1 cellular context compared by ENCODE assay signal in the genomic region with DNA sequence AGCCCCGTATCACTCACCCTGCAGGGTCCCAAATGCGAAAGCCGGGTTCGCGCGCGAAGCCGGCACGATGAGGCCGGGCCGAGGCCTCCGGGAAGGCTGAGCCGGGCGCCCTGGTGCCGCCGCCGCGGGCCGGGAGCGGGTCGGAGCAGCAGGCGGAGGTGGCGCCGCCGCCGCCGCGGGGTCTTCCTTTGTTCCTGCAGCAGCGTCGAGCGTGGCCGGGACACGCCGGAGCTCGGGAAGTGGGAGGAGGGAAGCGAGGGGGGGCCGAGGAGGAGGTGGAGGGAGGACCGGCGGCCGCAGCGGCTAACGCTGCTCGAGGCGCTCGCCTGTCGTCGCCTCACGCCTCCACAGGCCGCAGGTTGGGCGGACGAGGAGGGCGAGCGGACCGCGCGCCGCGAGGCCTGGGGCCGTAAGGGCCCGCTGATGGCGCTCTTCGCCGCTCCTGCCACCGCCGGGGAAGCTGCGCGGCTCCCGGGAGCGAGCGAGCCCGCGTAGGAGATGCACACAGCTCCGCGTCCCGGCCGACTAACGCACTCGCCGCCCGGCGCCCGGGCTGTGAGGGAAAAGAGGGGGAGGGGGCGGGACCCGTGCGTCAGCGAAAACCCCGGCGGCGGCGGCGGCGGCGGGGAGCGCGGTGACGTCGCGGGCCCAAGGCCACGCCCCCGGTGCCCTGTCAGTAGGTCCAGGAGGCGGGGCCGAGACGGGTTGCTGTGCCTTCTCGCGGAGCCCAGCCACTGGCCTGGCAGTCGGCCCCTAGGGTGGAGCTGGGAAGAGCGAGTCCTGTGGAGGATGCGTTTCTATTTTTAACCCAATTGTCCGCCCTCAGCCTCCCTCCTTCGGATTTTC.
TF ChIP-seq lines count a peak whose summit lies in the region.

A gene with protein sequence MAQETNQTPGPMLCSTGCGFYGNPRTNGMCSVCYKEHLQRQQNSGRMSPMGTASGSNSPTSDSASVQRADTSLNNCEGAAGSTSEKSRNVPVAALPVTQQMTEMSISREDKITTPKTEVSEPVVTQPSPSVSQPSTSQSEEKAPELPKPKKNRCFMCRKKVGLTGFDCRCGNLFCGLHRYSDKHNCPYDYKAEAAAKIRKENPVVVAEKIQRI (minus strand): TSS at position 530 of the 846 bp plus-strand sequence. CDS start 4,430 bp downstream, outside the sequence.

TF ChIP-seq in K562, 482 proteins besides CTCF, POLR2A, EP300 and RAD21 (continued from another document and continues in another):
- TF ChIP-seq, protein P1, sequence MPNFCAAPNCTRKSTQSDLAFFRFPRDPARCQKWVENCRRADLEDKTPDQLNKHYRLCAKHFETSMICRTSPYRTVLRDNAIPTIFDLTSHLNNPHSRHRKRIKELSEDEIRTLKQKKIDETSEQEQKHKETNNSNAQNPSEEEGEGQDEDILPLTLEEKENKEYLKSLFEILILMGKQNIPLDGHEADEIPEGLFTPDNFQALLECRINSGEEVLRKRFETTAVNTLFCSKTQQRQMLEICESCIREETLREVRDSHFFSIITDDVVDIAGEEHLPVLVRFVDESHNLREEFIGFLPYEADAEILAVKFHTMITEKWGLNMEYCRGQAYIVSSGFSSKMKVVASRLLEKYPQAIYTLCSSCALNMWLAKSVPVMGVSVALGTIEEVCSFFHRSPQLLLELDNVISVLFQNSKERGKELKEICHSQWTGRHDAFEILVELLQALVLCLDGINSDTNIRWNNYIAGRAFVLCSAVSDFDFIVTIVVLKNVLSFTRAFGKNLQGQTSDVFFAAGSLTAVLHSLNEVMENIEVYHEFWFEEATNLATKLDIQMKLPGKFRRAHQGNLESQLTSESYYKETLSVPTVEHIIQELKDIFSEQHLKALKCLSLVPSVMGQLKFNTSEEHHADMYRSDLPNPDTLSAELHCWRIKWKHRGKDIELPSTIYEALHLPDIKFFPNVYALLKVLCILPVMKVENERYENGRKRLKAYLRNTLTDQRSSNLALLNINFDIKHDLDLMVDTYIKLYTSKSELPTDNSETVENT (CRISPR knock-in tag; IDR thresholded peaks at IDR 0.05), result peak; percentile 40; the same call in 1 of the 2 replicates
- no peak for TF ChIP-seq TEAD4 (IDR thresholded peaks at IDR 0.05; ENCODE audit: low read length)
- TF ChIP-seq TEAD4 (CRISPR knock-in tag; IDR thresholded peaks at IDR 0.05; ENCODE audit: borderline replicate concordance), result no peak
- TF ChIP-seq DMBX1 (CRISPR knock-in tag; IDR thresholded peaks at IDR 0.05; ENCODE audit: borderline replicate concordance), result no peak
- no peak for TF ChIP-seq BRCA1 (IDR thresholded peaks at IDR 0.05)
- peak; percentile 47; the same call in 1 of the 2 replicates for TF ChIP-seq BRCA1 (CRISPR knock-in tag; IDR thresholded peaks at IDR 0.05)
- peak; percentile 33; the same call in 1 of the 2 replicates for TF ChIP-seq TGIF2 (CRISPR knock-in tag; IDR thresholded peaks at IDR 0.05)
- peak; percentile 33 for TF ChIP-seq SRSF7 (optimal IDR thresholded peaks at IDR 0.05; ENCODE audit: low read depth, low read length)
- peak; percentile 82 for TF ChIP-seq SP1 (CRISPR knock-in tag; IDR thresholded peaks at IDR 0.05)
- TF ChIP-seq TARDBP (IDR thresholded peaks at IDR 0.05), result no peak
- peak in 1 of 2 experiments; percentile 99; a peak in 2 of 4 replicates for TF ChIP-seq NONO (IDR thresholded peaks at IDR 0.05; ENCODE audit: low read depth in 2 of 2, low read length in 1 of 2)
- TF ChIP-seq, protein P2, sequence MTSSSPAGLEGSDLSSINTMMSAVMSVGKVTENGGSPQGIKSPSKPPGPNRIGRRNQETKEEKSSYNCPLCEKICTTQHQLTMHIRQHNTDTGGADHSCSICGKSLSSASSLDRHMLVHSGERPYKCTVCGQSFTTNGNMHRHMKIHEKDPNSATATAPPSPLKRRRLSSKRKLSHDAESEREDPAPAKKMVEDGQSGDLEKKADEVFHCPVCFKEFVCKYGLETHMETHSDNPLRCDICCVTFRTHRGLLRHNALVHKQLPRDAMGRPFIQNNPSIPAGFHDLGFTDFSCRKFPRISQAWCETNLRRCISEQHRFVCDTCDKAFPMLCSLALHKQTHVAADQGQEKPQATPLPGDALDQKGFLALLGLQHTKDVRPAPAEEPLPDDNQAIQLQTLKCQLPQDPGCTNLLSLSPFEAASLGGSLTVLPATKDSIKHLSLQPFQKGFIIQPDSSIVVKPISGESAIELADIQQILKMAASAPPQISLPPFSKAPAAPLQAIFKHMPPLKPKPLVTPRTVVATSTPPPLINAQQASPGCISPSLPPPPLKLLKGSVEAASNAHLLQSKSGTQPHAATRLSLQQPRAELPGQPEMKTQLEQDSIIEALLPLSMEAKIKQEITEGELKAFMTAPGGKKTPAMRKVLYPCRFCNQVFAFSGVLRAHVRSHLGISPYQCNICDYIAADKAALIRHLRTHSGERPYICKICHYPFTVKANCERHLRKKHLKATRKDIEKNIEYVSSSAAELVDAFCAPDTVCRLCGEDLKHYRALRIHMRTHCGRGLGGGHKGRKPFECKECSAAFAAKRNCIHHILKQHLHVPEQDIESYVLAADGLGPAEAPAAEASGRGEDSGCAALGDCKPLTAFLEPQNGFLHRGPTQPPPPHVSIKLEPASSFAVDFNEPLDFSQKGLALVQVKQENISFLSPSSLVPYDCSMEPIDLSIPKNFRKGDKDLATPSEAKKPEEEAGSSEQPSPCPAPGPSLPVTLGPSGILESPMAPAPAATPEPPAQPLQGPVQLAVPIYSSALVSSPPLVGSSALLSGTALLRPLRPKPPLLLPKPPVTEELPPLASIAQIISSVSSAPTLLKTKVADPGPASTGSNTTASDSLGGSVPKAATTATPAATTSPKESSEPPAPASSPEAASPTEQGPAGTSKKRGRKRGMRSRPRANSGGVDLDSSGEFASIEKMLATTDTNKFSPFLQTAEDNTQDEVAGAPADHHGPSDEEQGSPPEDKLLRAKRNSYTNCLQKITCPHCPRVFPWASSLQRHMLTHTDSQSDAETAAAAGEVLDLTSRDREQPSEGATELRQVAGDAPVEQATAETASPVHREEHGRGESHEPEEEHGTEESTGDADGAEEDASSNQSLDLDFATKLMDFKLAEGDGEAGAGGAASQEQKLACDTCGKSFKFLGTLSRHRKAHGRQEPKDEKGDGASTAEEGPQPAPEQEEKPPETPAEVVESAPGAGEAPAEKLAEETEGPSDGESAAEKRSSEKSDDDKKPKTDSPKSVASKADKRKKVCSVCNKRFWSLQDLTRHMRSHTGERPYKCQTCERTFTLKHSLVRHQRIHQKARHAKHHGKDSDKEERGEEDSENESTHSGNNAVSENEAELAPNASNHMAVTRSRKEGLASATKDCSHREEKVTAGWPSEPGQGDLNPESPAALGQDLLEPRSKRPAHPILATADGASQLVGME (CRISPR knock-in tag; IDR thresholded peaks at IDR 0.05), result 0 out of 2 replicates have a peak, but pooled peaks have one; percentile 24
- TF ChIP-seq BCL6 (CRISPR knock-in tag; IDR thresholded peaks at IDR 0.05), result no peak
- TF ChIP-seq C11orf30 (IDR thresholded peaks at IDR 0.05; ENCODE audit: low read depth), result peak; percentile 82
- no peak for TF ChIP-seq XRCC5 (IDR thresholded peaks at IDR 0.05; ENCODE audit: low read depth, low read length)
- TF ChIP-seq, protein P3, sequence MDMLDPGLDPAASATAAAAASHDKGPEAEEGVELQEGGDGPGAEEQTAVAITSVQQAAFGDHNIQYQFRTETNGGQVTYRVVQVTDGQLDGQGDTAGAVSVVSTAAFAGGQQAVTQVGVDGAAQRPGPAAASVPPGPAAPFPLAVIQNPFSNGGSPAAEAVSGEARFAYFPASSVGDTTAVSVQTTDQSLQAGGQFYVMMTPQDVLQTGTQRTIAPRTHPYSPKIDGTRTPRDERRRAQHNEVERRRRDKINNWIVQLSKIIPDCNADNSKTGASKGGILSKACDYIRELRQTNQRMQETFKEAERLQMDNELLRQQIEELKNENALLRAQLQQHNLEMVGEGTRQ (CRISPR knock-in tag; IDR thresholded peaks at IDR 0.05), result 0 out of 2 replicates have a peak, but pooled peaks have one; percentile 21
- TF ChIP-seq, protein P4, sequence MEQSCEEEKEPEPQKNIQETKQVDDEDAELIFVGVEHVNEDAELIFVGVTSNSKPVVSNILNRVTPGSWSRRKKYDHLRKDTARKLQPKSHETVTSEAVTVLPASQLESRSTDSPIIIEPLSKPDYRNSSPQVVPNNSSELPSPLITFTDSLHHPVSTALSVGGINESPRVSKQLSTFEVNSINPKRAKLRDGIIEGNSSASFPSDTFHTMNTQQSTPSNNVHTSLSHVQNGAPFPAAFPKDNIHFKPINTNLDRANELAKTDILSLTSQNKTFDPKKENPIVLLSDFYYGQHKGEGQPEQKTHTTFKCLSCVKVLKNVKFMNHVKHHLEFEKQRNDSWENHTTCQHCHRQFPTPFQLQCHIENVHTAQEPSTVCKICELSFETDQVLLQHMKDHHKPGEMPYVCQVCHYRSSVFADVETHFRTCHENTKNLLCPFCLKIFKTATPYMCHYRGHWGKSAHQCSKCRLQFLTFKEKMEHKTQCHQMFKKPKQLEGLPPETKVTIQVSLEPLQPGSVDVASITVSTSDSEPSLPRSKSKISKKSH (CRISPR knock-in tag; IDR thresholded peaks at IDR 0.05), result no peak
- no peak for TF ChIP-seq ZNF644 (tag; IDR thresholded peaks at IDR 0.05; ENCODE audit: low read depth)
- TF ChIP-seq SETDB1 (IDR thresholded peaks at IDR 0.05; ENCODE audit: low read length), result no peak
- TF ChIP-seq, protein P5, sequence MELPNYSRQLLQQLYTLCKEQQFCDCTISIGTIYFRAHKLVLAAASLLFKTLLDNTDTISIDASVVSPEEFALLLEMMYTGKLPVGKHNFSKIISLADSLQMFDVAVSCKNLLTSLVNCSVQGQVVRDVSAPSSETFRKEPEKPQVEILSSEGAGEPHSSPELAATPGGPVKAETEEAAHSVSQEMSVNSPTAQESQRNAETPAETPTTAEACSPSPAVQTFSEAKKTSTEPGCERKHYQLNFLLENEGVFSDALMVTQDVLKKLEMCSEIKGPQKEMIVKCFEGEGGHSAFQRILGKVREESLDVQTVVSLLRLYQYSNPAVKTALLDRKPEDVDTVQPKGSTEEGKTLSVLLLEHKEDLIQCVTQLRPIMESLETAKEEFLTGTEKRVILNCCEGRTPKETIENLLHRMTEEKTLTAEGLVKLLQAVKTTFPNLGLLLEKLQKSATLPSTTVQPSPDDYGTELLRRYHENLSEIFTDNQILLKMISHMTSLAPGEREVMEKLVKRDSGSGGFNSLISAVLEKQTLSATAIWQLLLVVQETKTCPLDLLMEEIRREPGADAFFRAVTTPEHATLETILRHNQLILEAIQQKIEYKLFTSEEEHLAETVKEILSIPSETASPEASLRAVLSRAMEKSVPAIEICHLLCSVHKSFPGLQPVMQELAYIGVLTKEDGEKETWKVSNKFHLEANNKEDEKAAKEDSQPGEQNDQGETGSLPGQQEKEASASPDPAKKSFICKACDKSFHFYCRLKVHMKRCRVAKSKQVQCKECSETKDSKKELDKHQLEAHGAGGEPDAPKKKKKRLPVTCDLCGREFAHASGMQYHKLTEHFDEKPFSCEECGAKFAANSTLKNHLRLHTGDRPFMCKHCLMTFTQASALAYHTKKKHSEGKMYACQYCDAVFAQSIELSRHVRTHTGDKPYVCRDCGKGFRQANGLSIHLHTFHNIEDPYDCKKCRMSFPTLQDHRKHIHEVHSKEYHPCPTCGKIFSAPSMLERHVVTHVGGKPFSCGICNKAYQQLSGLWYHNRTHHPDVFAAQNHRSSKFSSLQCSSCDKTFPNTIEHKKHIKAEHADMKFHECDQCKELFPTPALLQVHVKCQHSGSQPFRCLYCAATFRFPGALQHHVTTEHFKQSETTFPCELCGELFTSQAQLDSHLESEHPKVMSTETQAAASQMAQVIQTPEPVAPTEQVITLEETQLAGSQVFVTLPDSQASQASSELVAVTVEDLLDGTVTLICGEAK (IDR thresholded peaks at IDR 0.05), result no peak
- TF ChIP-seq, protein P5 (CRISPR knock-in tag; IDR thresholded peaks at IDR 0.05), result peak; percentile 9; the same call in 1 of the 2 replicates
- TF ChIP-seq TEAD1 (CRISPR knock-in tag; IDR thresholded peaks at IDR 0.05), result peak in 1 of 2 experiments; percentile 32; a peak in 1 of 4 replicates
- TF ChIP-seq NFIC (IDR thresholded peaks at IDR 0.05), result no peak
- no peak for TF ChIP-seq HSF4 (CRISPR knock-in tag; IDR thresholded peaks at IDR 0.05; ENCODE audit: borderline replicate concordance)
- 0 out of 2 replicates have a peak, but pooled peaks have one; percentile 45 for TF ChIP-seq ERF (CRISPR knock-in tag; IDR thresholded peaks at IDR 0.05)
- no peak for TF ChIP-seq NUFIP1 (IDR thresholded peaks at IDR 0.05; ENCODE audit: partially characterized antibody)
- TF ChIP-seq SMARCB1 (IDR thresholded peaks at IDR 0.05; ENCODE audit: insufficient read length, low read depth), result no peak
- TF ChIP-seq PURB (CRISPR knock-in tag; IDR thresholded peaks at IDR 0.05; ENCODE audit: low read depth), result no peak
- TF ChIP-seq L3MBTL2 (IDR thresholded peaks at IDR 0.05), result peak; percentile 31
- TF ChIP-seq, protein P6, sequence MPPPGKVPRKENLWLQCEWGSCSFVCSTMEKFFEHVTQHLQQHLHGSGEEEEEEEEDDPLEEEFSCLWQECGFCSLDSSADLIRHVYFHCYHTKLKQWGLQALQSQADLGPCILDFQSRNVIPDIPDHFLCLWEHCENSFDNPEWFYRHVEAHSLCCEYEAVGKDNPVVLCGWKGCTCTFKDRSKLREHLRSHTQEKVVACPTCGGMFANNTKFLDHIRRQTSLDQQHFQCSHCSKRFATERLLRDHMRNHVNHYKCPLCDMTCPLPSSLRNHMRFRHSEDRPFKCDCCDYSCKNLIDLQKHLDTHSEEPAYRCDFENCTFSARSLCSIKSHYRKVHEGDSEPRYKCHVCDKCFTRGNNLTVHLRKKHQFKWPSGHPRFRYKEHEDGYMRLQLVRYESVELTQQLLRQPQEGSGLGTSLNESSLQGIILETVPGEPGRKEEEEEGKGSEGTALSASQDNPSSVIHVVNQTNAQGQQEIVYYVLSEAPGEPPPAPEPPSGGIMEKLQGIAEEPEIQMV (tag; conservative IDR thresholded peaks at IDR 0.05; ENCODE audit: low read depth), result no peak
- no peak for TF ChIP-seq SMARCC2 (IDR thresholded peaks at IDR 0.05; ENCODE audit: low read depth)
- peak; percentile 61 for TF ChIP-seq HNRNPLL (IDR thresholded peaks at IDR 0.05; ENCODE audit: low read depth, low read length, poor library complexity, severe bottlenecking)
- TF ChIP-seq MEF2D (tag; conservative IDR thresholded peaks at IDR 0.05; ENCODE audit: low read depth), result no peak
